In genomic region chr1:115179397-115179835, GRCh38 we compare ENCODE assay signal across 10 cellular contexts.
DNase-seq lines count a peak whose midpoint lies in the region; ATAC-seq and TF ChIP-seq lines count a peak whose summit lies in the region.
"Had no signal": no experiment of that assay in that cellular context is flagged by ENCODE, and none has a peak within 500 bp of the region (broad histone marks: within the 10 kb centered on the region; RNA-seq: fewer than 3 reads in every experiment).

No MANE protein-coding gene starts in this region.

- H3K9ac ChIP-seq in MM.1S (ENCODE audit: low read length), result no peak overlapping the region

- H3K27ac ChIP-seq in RWPE1 (peak overlapping the region; percentile 54), uterus (no peak overlapping the region), A673 (ENCODE audit: low read depth, low read length, poor library complexity, severe bottlenecking) (no peak overlapping the region), MM.1S (ENCODE audit: low read length) (no peak overlapping the region)
- H3K27ac ChIP-seq: prostate gland had no signal

- peaks cover 0 to 3% of the 10 kb centered on the region in 2 donors for H3K4me1 ChIP-seq in uterus
- no peaks in the 10 kb centered on the region for H3K4me1 ChIP-seq in A673 (ENCODE audit: insufficient read depth, low read length, poor library complexity, severe bottlenecking)
- H3K4me1 ChIP-seq in MM.1S (ENCODE audit: low read length), result no peaks in the 10 kb centered on the region
- H3K4me1 ChIP-seq: prostate gland had no signal

- H3K9me2 ChIP-seq in MM.1S (replicated peaks; ENCODE audit: insufficient read depth, low read length), result no peaks in the 10 kb centered on the region

- CTCF ChIA-PET in RWPE1 (lab: Yijun Ruan, JAX), result interaction anchor here (0.6 kb wide), 2 partner anchors 163 to 1072 kb away, joined by 3 to 4 read pairs; no protein-coding TSS in a partner anchor
- CTCF ChIA-PET in A673 (lab: Charles Lee), result no interaction called here

- no peak overlapping the region for H2AFZ ChIP-seq in MM.1S (ENCODE audit: low read length)

- H3K27me3 ChIP-seq in uterus, result no peaks in the 10 kb centered on the region
- H3K27me3 ChIP-seq in A673 (replicated peaks; ENCODE audit: insufficient read depth, low read depth, low read length, poor library complexity), result no peaks in the 10 kb centered on the region
- no peaks in the 10 kb centered on the region for H3K27me3 ChIP-seq in MM.1S (replicated peaks; ENCODE audit: insufficient read depth, low read length)

- no peak for TF ChIP-seq POLR2A in uterus (IDR thresholded peaks at IDR 0.05)

- H3K79me2 ChIP-seq in MM.1S (ENCODE audit: low read length), result no peaks in the 10 kb centered on the region

- no peaks in the 10 kb centered on the region for H4K20me1 ChIP-seq in MM.1S (ENCODE audit: insufficient read depth, low read length)

- H3K4me2 ChIP-seq in MM.1S (ENCODE audit: low read depth, low read length), result no peak overlapping the region

- H3K4me3 ChIP-seq in fibroblast of mammary gland (ENCODE audit: control insufficient read depth, low read depth, low read length) (no peak overlapping the region), retinal pigment epithelial cell (ENCODE audit: low read length) (no peak overlapping the region), uterus (no peak overlapping the region), A673 (ENCODE audit: low read depth, low read length, poor library complexity, severe bottlenecking) (no peak overlapping the region), MM.1S (ENCODE audit: low read length) (no peak overlapping the region)
- H3K4me3 ChIP-seq: prostate gland had no signal

- DNase-seq in RWPE1 (ENCODE audit: low spot score), result peak; percentile 75
- DNase-seq in fibroblast of mammary gland (ENCODE audit: low read depth), result peak; percentile 98
- DNase-seq in retinal pigment epithelial cell (ENCODE audit: low read depth), result peak; percentile 60
- DNase-seq in uterus, result no peak
- no peak for DNase-seq in A673 (ENCODE audit: low spot score)
- no peak for DNase-seq in MM.1S
- DNase-seq: NCI-H1092 treated with DMSO at 0.1 percent for 48 hours had no signal

- H3K36me3 ChIP-seq in uterus, result no peaks in the 10 kb centered on the region
- H3K36me3 ChIP-seq in A673 (ENCODE audit: insufficient read depth, low read length, poor library complexity, severe bottlenecking), result no peaks in the 10 kb centered on the region
- no peaks in the 10 kb centered on the region for H3K36me3 ChIP-seq in MM.1S (replicated peaks; ENCODE audit: insufficient read depth, low read length)
- H3K36me3 ChIP-seq: prostate gland had no signal

- BruUV-seq in A673 (replicated peaks; lab: Mats Ljungman, UMichigan), result no TSS peak

- POLR2A ChIA-PET in RWPE1 (lab: Yijun Ruan, JAX; ENCODE audit: low non-redundant PET) (no interaction called here), A673 (lab: Charles Lee; ENCODE audit: low non-redundant PET) (no interaction called here)

- peak; percentile 54 for ATAC-seq in GM21717 (IDR thresholded peaks at IDR 0.05; ENCODE audit: unreplicated experiment)
- ATAC-seq in GM18517 (IDR thresholded peaks at IDR 0.05; ENCODE audit: unreplicated experiment), result no peak

- H3F3A ChIP-seq in MM.1S (ENCODE audit: insufficient read depth, low read length), result no peaks in the 10 kb centered on the region

- no peak for TF ChIP-seq CTCF in RWPE1 (conservative IDR thresholded peaks at IDR 0.05; ENCODE audit: low read depth)
- TF ChIP-seq CTCF in fibroblast of mammary gland (conservative IDR thresholded peaks at IDR 0.05; ENCODE audit: control insufficient read depth, insufficient read depth, low read depth, low read length), result no peak
- TF ChIP-seq CTCF in retinal pigment epithelial cell (conservative IDR thresholded peaks at IDR 0.05; ENCODE audit: low read depth, low read length), result no peak
- no peak for TF ChIP-seq CTCF in uterus (IDR thresholded peaks at IDR 0.05)
- no peak for TF ChIP-seq CTCF in A673 (conservative IDR thresholded peaks at IDR 0.05; ENCODE audit: low read depth, low read length)
- no peak for TF ChIP-seq CTCF in MM.1S (IDR thresholded peaks at IDR 0.05; ENCODE audit: low read length)

- H3K9me3 ChIP-seq in uterus (no peaks in the 10 kb centered on the region), A673 (ENCODE audit: low read depth, low read length, poor library complexity, severe bottlenecking) (no peaks in the 10 kb centered on the region), MM.1S (replicated peaks; ENCODE audit: insufficient read depth, low read length) (no peaks in the 10 kb centered on the region)
- H3K9me3 ChIP-seq: prostate gland had no signal

- intact Hi-C loops in uterus (cut with DNase I; ENCODE audit: low total_unique reads), result no loop called here
- intact Hi-C loops in A673 (cut with micrococcal nuclease; ENCODE audit: unreplicated experiment), result no loop called here

Comparison
In these comparisons a context has a peak if more than half of its experiments do, and no peak if none do; other contexts are left out.
1. DNase-seq: peak in RWPE1 (single experiment), fibroblast of mammary gland (single experiment) and retinal pigment epithelial cell (single experiment); none in uterus (0 of 2), A673 (single experiment) and MM.1S (single experiment).